In genomic region chr20:54532573-54532972, GRCh38 we compare ENCODE assay signal across 10 cellular contexts.
"Had no signal": no experiment of that assay in that cellular context is flagged by ENCODE, and none has a peak within 500 bp of the region (broad histone marks: within the 10 kb centered on the region; RNA-seq: fewer than 3 reads in every experiment).

No MANE protein-coding gene starts in this region.

- H3K9me3 ChIP-seq: HAP-1 had no signal

- H3K4me1 ChIP-seq: HAP-1 had no signal

- H3K4me2 ChIP-seq: GM23338 had no signal

- H3K9ac ChIP-seq: GM23248 had no signal

- FAIRE-seq: H54 had no signal

- H3K36me3 ChIP-seq: HAP-1 had no signal

- ATAC-seq: GM23338, HCT116 had no signal

- DNase-seq: GM23248, GOT3, H7, H9, HCEC 1CT, HFFc6 had no signal

- H3K27ac ChIP-seq: GM23248 had no signal

- H2AFZ ChIP-seq: GM23248, GM23338 had no signal

- H3K4me3 ChIP-seq: GM23248, GM23338, HAP-1 had no signal
